ENCODE assay signal across 9 cellular contexts in the genomic region with DNA sequence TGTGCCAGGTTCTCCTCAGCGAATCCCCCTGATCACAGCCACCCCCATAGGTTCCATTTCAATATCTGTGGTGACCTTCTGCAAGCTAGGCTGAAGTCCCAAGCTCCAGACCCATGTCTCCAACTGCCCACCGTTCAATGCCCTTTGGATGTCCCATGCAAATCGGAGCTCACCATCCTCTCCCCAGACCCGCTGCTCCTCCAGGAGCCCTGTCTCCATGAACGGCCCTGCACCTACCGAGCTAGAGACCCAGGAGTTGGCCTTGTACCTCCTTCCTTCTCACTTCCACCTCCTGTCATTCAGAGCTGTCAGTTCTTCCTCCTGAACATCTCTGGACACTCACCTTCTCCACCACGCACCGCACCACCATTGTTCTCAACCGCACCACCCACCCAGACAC. TPM values are rescaled to one million over a fixed set of nuclear protein-coding genes. Genes with fewer than 3 reads are reported as not detected.
DNase-seq lines count a peak whose midpoint lies in the region; ATAC-seq lines count a peak whose summit lies in the region.
"Had no signal": no experiment of that assay in that cellular context is flagged by ENCODE, and none has a peak within 500 bp of the region (broad histone marks: within the 10 kb centered on the region; RNA-seq: fewer than 3 reads in every experiment).

No MANE protein-coding gene starts in this region.

- H3K27ac ChIP-seq in iPS-20b (ENCODE audit: low read length) = no peak overlapping the region

- H3K27me3 ChIP-seq in iPS-20b (ENCODE audit: insufficient read depth, low read length) = peaks cover 8% of the 10 kb centered on the region; the same call in 1 of the 2 replicates

- no peak for DNase-seq in T-helper 1 cell
- no peak for DNase-seq in DMS79 (lab: John Stamatoyannopoulos, UW)
- no peak for DNase-seq in middle frontal gyrus (ENCODE audit: extremely low spot score, low spot score)
- DNase-seq: ACHN had no signal

- peaks cover 24% of the 10 kb centered on the region for H3K4me1 Mint-ChIP-seq in T-helper 1 cell treated with Interleukin-12 subunit alpha and Interleukin-12 subunit beta and Interleukin-4 antibody, amounts not matched to agents 30 μg/mL and 1 μg/mL, for 36 hours (ENCODE audit: low read depth)
- H3K4me1 Mint-ChIP-seq in activated T-helper 17 cell treated with anti-CD3 and anti-CD28 coated beads, Interleukin-2, amount 50 U/mL, for 72 hours = peaks cover 9% of the 10 kb centered on the region
- H3K4me1 Mint-ChIP-seq in stimulated activated naive CD8-positive, alpha-beta T cell treated with anti-CD3 and anti-CD28 coated beads, Interleukin-15, Interleukin-2, amounts not matched to agents 100 ng/mL and 50 ng/mL, for 24 hours (ENCODE audit: low read depth) = peaks cover 22% of the 10 kb centered on the region

- no peaks in the 10 kb centered on the region for H3K36me3 Mint-ChIP-seq in T-helper 1 cell treated with Interleukin-12 subunit alpha and Interleukin-12 subunit beta and Interleukin-4 antibody, amounts not matched to agents 30 μg/mL and 1 μg/mL, for 36 hours (ENCODE audit: low read depth)
- no peaks in the 10 kb centered on the region for H3K36me3 Mint-ChIP-seq in activated T-helper 17 cell treated with anti-CD3 and anti-CD28 coated beads, Interleukin-2, amount 50 U/mL, for 72 hours (ENCODE audit: low read depth)
- H3K36me3 Mint-ChIP-seq in stimulated activated naive CD8-positive, alpha-beta T cell treated with anti-CD3 and anti-CD28 coated beads, Interleukin-15, Interleukin-2, amounts not matched to agents 100 ng/mL and 50 ng/mL, for 24 hours (ENCODE audit: low read depth) = peaks cover 3% of the 10 kb centered on the region

- H3K27ac Mint-ChIP-seq in T-helper 1 cell treated with Interleukin-12 subunit alpha and Interleukin-12 subunit beta and Interleukin-4 antibody, amounts not matched to agents 30 μg/mL and 1 μg/mL, for 36 hours = peak overlapping the region; percentile 95
- H3K27ac Mint-ChIP-seq in activated T-helper 17 cell treated with anti-CD3 and anti-CD28 coated beads, Interleukin-2, amount 50 U/mL, for 72 hours = peak overlapping the region; percentile 96
- H3K27ac Mint-ChIP-seq in stimulated activated naive CD8-positive, alpha-beta T cell treated with anti-CD3 and anti-CD28 coated beads, Interleukin-15, Interleukin-2, amounts not matched to agents 100 ng/mL and 50 ng/mL, for 24 hours = peak overlapping the region; percentile 77

- peak overlapping the region; percentile 96 for H3K4me3 Mint-ChIP-seq in T-helper 1 cell treated with Interleukin-12 subunit alpha and Interleukin-12 subunit beta and Interleukin-4 antibody, amounts not matched to agents 30 μg/mL and 1 μg/mL, for 36 hours
- H3K4me3 Mint-ChIP-seq in activated T-helper 17 cell treated with anti-CD3 and anti-CD28 coated beads, Interleukin-2, amount 50 U/mL, for 72 hours = peak overlapping the region; percentile 97
- peak overlapping the region; percentile 98 for H3K4me3 Mint-ChIP-seq in stimulated activated naive CD8-positive, alpha-beta T cell treated with anti-CD3 and anti-CD28 coated beads, Interleukin-15, Interleukin-2, amounts not matched to agents 100 ng/mL and 50 ng/mL, for 24 hours

- H3K4me3 ChIP-seq in iPS-20b (ENCODE audit: low read length) = peak overlapping the region; percentile 79

- no peak for ATAC-seq in activated T-helper 17 cell treated with anti-CD3 and anti-CD28 coated beads, Interleukin-2, amount 50 U/mL, for 72 hours (replicated peaks)
- no peak for ATAC-seq in HG02642 (IDR thresholded peaks at IDR 0.05; ENCODE audit: poor library complexity, unreplicated experiment)

- no peaks in the 10 kb centered on the region for H3K9me3 ChIP-seq in iPS-20b (ENCODE audit: insufficient read depth, low read depth, low read length)

- no peak overlapping the region for H3K9ac ChIP-seq in iPS-20b (ENCODE audit: low read depth, low read length)

- H3K36me3 ChIP-seq in iPS-20b (ENCODE audit: insufficient read depth, low read depth, low read length) = no peaks in the 10 kb centered on the region

- H3K4me1 ChIP-seq in iPS-20b (ENCODE audit: insufficient read depth, low read length) = peaks cover 7% of the 10 kb centered on the region; the same call in 1 of the 2 replicates

- H3K9me3 Mint-ChIP-seq in T-helper 1 cell treated with Interleukin-12 subunit alpha and Interleukin-12 subunit beta and Interleukin-4 antibody, amounts not matched to agents 30 μg/mL and 1 μg/mL, for 36 hours = no peaks in the 10 kb centered on the region
- H3K9me3 Mint-ChIP-seq in activated T-helper 17 cell treated with anti-CD3 and anti-CD28 coated beads, Interleukin-2, amount 50 U/mL, for 72 hours = no peaks in the 10 kb centered on the region
- H3K9me3 Mint-ChIP-seq in stimulated activated naive CD8-positive, alpha-beta T cell treated with anti-CD3 and anti-CD28 coated beads, Interleukin-15, Interleukin-2, amounts not matched to agents 100 ng/mL and 50 ng/mL, for 24 hours = no peaks in the 10 kb centered on the region

- no peaks in the 10 kb centered on the region for H3K27me3 Mint-ChIP-seq in T-helper 1 cell treated with Interleukin-12 subunit alpha and Interleukin-12 subunit beta and Interleukin-4 antibody, amounts not matched to agents 30 μg/mL and 1 μg/mL, for 36 hours (ENCODE audit: low read depth)
- H3K27me3 Mint-ChIP-seq in activated T-helper 17 cell treated with anti-CD3 and anti-CD28 coated beads, Interleukin-2, amount 50 U/mL, for 72 hours = no peaks in the 10 kb centered on the region
- no peaks in the 10 kb centered on the region for H3K27me3 Mint-ChIP-seq in stimulated activated naive CD8-positive, alpha-beta T cell treated with anti-CD3 and anti-CD28 coated beads, Interleukin-15, Interleukin-2, amounts not matched to agents 100 ng/mL and 50 ng/mL, for 24 hours

RNA-seq across cellular contexts. Expression of a gene that starts 1.0 kb away (rescaled TPM):
- 10 to 100 TPM; 19.1 to 19.2 TPM for total RNA-seq in activated T-helper 17 cell treated with anti-CD3 and anti-CD28 coated beads, Interleukin-2, amount 50 U/mL, for 72 hours
